8 cellular contexts compared by ENCODE assay signal in the genomic region with DNA sequence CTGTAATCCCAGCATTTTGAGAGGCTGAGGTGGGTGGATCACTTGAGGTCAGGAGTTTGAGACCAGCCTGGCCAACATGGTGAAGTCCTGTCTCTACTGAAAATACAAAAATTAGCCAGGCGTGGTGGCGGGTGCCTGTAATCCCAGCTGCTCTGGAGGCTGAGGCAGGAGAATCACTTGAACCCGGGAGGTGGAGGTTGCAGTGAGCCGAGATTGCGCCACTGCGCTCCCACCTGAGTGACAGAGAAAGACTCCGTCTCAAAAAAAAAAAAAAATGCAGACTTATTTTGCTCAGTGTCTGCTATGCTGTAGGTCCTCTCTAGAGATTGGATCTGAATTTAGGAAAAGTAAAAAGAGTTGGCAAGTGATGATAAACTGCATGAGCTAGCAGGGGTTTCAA. TPM values are rescaled to one million over a fixed set of nuclear protein-coding genes. Genes with fewer than 3 reads are reported as not detected.
A peak's percentile ranks its signal among the peaks of the same experiment; 100 is the strongest.
DNase-seq lines count a peak whose midpoint lies in the region; ATAC-seq and TF ChIP-seq lines count a peak whose summit lies in the region.
"Not testable (repeated sequence)": the region's sequence is repeated elsewhere in the genome, so short reads cannot be mapped to it uniquely, and the experiment has no call there.
"Had no signal": no experiment of that assay in that cellular context is flagged by ENCODE, and none has a peak within 500 bp of the region (broad histone marks: within the 10 kb centered on the region; RNA-seq: fewer than 3 reads in every experiment).

No MANE protein-coding gene starts in this region.

- not testable (repeated sequence) for H3K23ac ChIP-seq in mesenchymal stem cell (ENCODE audit: low read length in 2 of 2)

- H3K79me1 ChIP-seq in mesenchymal stem cell (replicated peaks; ENCODE audit: low read length, poor library complexity, severe bottlenecking): peaks cover 16% of the 10 kb centered on the region

- H2BK12ac ChIP-seq in mesenchymal stem cell (ENCODE audit: low read length in 2 of 2): not testable (repeated sequence)

- not testable (repeated sequence) for H3K4ac ChIP-seq in mesenchymal stem cell (ENCODE audit: low read depth in 1 of 2, low read length in 2 of 2)

- not testable (repeated sequence) for H3K4me2 ChIP-seq in mesenchymal stem cell (ENCODE audit: low read length, poor library complexity, severe bottlenecking)

- not testable (repeated sequence) for H2BK120ac ChIP-seq in mesenchymal stem cell (ENCODE audit: low read depth, low read length)

- not testable (repeated sequence) for H2AFZ ChIP-seq in mesenchymal stem cell (ENCODE audit: low read depth, low read length)

- peaks cover 50% of the 10 kb centered on the region for H3K4me1 Mint-ChIP-seq in CD14-positive monocyte
- H3K4me1 Mint-ChIP-seq in T-helper 17 cell: peaks cover 26% of the 10 kb centered on the region
- peaks cover 49% of the 10 kb centered on the region for H3K4me1 Mint-ChIP-seq in activated naive CD8-positive, alpha-beta T cell (ENCODE audit: low read depth)
- peaks cover 13 to 19% of the 10 kb centered on the region in 2 donors for H3K4me1 Mint-ChIP-seq in stimulated activated naive B cell treated with anti-CD40 and anti-IgM and Interleukin-4, amounts not matched to agents 10 μg/mL and 1 μg/mL and 100 μg/mL, for 72 hours

- not testable (repeated sequence) for TF ChIP-seq POLR2A in esophagus squamous epithelium (IDR thresholded peaks at IDR 0.05)

- H3K14ac ChIP-seq in mesenchymal stem cell (ENCODE audit: low read length in 2 of 2): not testable (repeated sequence)

- peaks cover 26 to 35% of the 10 kb centered on the region in 2 donors for H3K36me3 Mint-ChIP-seq in CD14-positive monocyte
- not testable (repeated sequence) for H3K36me3 Mint-ChIP-seq in T-helper 17 cell (ENCODE audit: low read depth); activated naive CD8-positive, alpha-beta T cell
- peaks cover 39% of the 10 kb centered on the region in 2 donors for H3K36me3 Mint-ChIP-seq in stimulated activated naive B cell treated with anti-CD40 and anti-IgM and Interleukin-4, amounts not matched to agents 10 μg/mL and 1 μg/mL and 100 μg/mL, for 72 hours

- not testable (repeated sequence) for H2BK15ac ChIP-seq in mesenchymal stem cell (ENCODE audit: low read depth, poor library complexity, severe bottlenecking)

- not testable (repeated sequence) for H3K9me3 Mint-ChIP-seq in CD14-positive monocyte; activated naive CD8-positive, alpha-beta T cell (ENCODE audit: low read depth); stimulated activated naive B cell treated with anti-CD40 and anti-IgM and Interleukin-4, amounts not matched to agents 10 μg/mL and 1 μg/mL and 100 μg/mL, for 72 hours

- peak overlapping the region; percentile 68 for H3K9ac ChIP-seq in mesenchymal stem cell (ENCODE audit: low read length)

- not testable (repeated sequence) for H3K27me3 Mint-ChIP-seq in CD14-positive monocyte (ENCODE audit: low read depth in 3 of 3); T-helper 17 cell; activated naive CD8-positive, alpha-beta T cell; stimulated activated naive B cell treated with anti-CD40 and anti-IgM and Interleukin-4, amounts not matched to agents 10 μg/mL and 1 μg/mL and 100 μg/mL, for 72 hours

- not testable (repeated sequence) for H2BK5ac ChIP-seq in mesenchymal stem cell (ENCODE audit: low read depth, low read length, poor library complexity, severe bottlenecking)

- not testable (repeated sequence) for H2AK5ac ChIP-seq in mesenchymal stem cell (ENCODE audit: low read length, severe bottlenecking)

- not testable (repeated sequence) for H3K9me3 ChIP-seq in T-helper 17 cell (ENCODE audit: control insufficient read depth, low read length, poor library complexity, severe bottlenecking); esophagus squamous epithelium; mesenchymal stem cell (ENCODE audit: control insufficient read depth, low read length)

- not testable (repeated sequence) for H3K4me3 ChIP-seq in esophagus squamous epithelium; mesenchymal stem cell (ENCODE audit: insufficient read depth in 1 of 2, low read depth in 1 of 2, low read length in 2 of 2)

- not testable (repeated sequence) for TF ChIP-seq CTCF in CD14-positive monocyte (IDR thresholded peaks at IDR 0.05); esophagus squamous epithelium (IDR thresholded peaks at IDR 0.05)

- peak overlapping the region; percentile 48 to 76 for H3K4me3 Mint-ChIP-seq in CD14-positive monocyte
- H3K4me3 Mint-ChIP-seq in T-helper 17 cell: peak overlapping the region; percentile 92
- peak overlapping the region; percentile 89 for H3K4me3 Mint-ChIP-seq in activated naive CD8-positive, alpha-beta T cell
- peak overlapping the region; percentile 57 to 72 for H3K4me3 Mint-ChIP-seq in stimulated activated naive B cell treated with anti-CD40 and anti-IgM and Interleukin-4, amounts not matched to agents 10 μg/mL and 1 μg/mL and 100 μg/mL, for 72 hours

- not testable (repeated sequence) for H4K8ac ChIP-seq in mesenchymal stem cell (ENCODE audit: low read length)

- H3K4me1 ChIP-seq in esophagus squamous epithelium: peaks cover 0 to 18% (median 7%) of the 10 kb centered on the region in 3 donors
- not testable (repeated sequence) for H3K4me1 ChIP-seq in mesenchymal stem cell (ENCODE audit: control insufficient read depth, insufficient read depth, low read depth, low read length)

- 93% methylated on average over 5 to 7 of the region's 7 CpGs for WGBS in esophagus squamous epithelium, 2 donors
- WGBS in mesenchymal stem cell: 99% methylated on average over 7 of the region's 7 CpGs

- intact Hi-C loops in CD14-positive monocyte (cut with micrococcal nuclease); esophagus squamous epithelium (cut with DNase I): not testable (repeated sequence)

- not testable (repeated sequence) for H3K27me3 ChIP-seq in esophagus squamous epithelium; mesenchymal stem cell (ENCODE audit: control insufficient read depth in 1 of 2, insufficient read depth in 1 of 2, low read length in 2 of 2)

- not testable (repeated sequence) for H3K18ac ChIP-seq in mesenchymal stem cell (ENCODE audit: low read depth in 1 of 2, low read length in 2 of 2)

- ATAC-seq in T-helper 17 cell; stimulated activated naive B cell treated with anti-CD40 and anti-IgM and Interleukin-4, amounts not matched to agents 10 μg/mL and 1 μg/mL and 100 μg/mL, for 72 hours (replicated peaks): not testable (repeated sequence)

- H3K27ac Mint-ChIP-seq in CD14-positive monocyte (peak overlapping the region; percentile 96 to 99 (median 98)), T-helper 17 cell (peak overlapping the region; percentile 92)
- H3K27ac Mint-ChIP-seq in activated naive CD8-positive, alpha-beta T cell: peak overlapping the region; percentile 96
- peak overlapping the region; percentile 65 for H3K27ac Mint-ChIP-seq in stimulated activated naive B cell treated with anti-CD40 and anti-IgM and Interleukin-4, amounts not matched to agents 10 μg/mL and 1 μg/mL and 100 μg/mL, for 72 hours

- peaks cover 0 to 31% (median 4%) of the 10 kb centered on the region in 3 donors for H3K36me3 ChIP-seq in esophagus squamous epithelium
- H3K36me3 ChIP-seq in mesenchymal stem cell (ENCODE audit: control insufficient read depth in 1 of 2, insufficient read depth in 2 of 2, low read depth in 1 of 2, low read length in 2 of 2): peaks cover 21 to 28% of the 10 kb centered on the region in 2 experiments

- H3K27ac ChIP-seq in esophagus squamous epithelium: peak overlapping the region; percentile 36 to 80 (median 64)
- H3K27ac ChIP-seq in mesenchymal stem cell (ENCODE audit: low read length, poor library complexity, severe bottlenecking): peak overlapping the region; percentile 11

- not testable (repeated sequence) for DNase-seq in CD14-positive monocyte (ENCODE audit: low spot score); T-helper 17 cell; esophagus squamous epithelium (lab: John Stamatoyannopoulos, UW); mesenchymal stem cell; stimulated activated naive B cell treated with anti-CD40 and anti-IgM and Interleukin-4, amounts not matched to agents 10 μg/mL and 1 μg/mL and 100 μg/mL, for 72 hours

- H4K91ac ChIP-seq in mesenchymal stem cell (ENCODE audit: low read length): not testable (repeated sequence)

RNA-seq across cellular contexts. Expression of a gene that starts 0.8 kb away (rescaled TPM):
- 1 to 10 TPM; 1.9 to 6.1 TPM for polyA plus RNA-seq in CD14-positive monocyte
- 10 to 100 TPM in 1 of 2 donors, 1 to 10 TPM in 1; 7.1 to 18.6 TPM for total RNA-seq in T-helper 17 cell
- 1 to 10 TPM in 1 of 4 donors, under 1 TPM in 3; 0.22 to 1.3 (median 0.63) TPM for total RNA-seq in esophagus squamous epithelium
- 0.14 TPM for polyA plus RNA-seq in mesenchymal stem cell (2013, experiment 1 of 2)
- polyA plus RNA-seq in mesenchymal stem cell (2013, experiment 2 of 2): 0.19 TPM
- total RNA-seq: H9, SK-MEL-5 had no signal

RNA-seq across cellular contexts. Expression of a gene that starts 18.8 kb away (rescaled TPM):
- polyA plus RNA-seq in CD14-positive monocyte: 10 to 100 TPM; 10.7 to 15.7 TPM
- 10 to 100 TPM; 21.8 to 23.7 TPM for total RNA-seq in T-helper 17 cell
- 10 to 100 TPM; 13.2 to 33.5 (median 24.1) TPM for total RNA-seq in esophagus squamous epithelium
- 22.0 TPM for polyA plus RNA-seq in mesenchymal stem cell (2013, experiment 1 of 2)
- polyA plus RNA-seq in mesenchymal stem cell (2013, experiment 2 of 2): 21.8 TPM

RNA-seq across cellular contexts. Expression of a gene that starts 19.3 kb away (rescaled TPM):
- 1 to 10 TPM; 1.4 to 1.5 TPM for polyA plus RNA-seq in CD14-positive monocyte
- total RNA-seq in T-helper 17 cell: 1 to 10 TPM in 1 of 2 donors, under 1 TPM in 1; 0.92 to 1.0 TPM
- total RNA-seq in esophagus squamous epithelium: 10 to 100 TPM in 2 of 4 donors, 1 to 10 TPM in 2; 2.9 to 25.8 (median 12.3) TPM
- polyA plus RNA-seq in mesenchymal stem cell (2013, experiment 1 of 2): 13.9 TPM
- polyA plus RNA-seq in mesenchymal stem cell (2013, experiment 2 of 2): 13.9 TPM

RNA-seq across cellular contexts. Expression of a gene that starts 52.5 kb away (rescaled TPM):
- 10 to 100 TPM; 34.5 to 41.3 TPM for polyA plus RNA-seq in CD14-positive monocyte
- total RNA-seq in T-helper 17 cell (10 to 100 TPM; 15.9 to 16.9 TPM), esophagus squamous epithelium (10 to 100 TPM; 14.0 to 46.2 (median 29.1) TPM)
- 30.8 TPM for polyA plus RNA-seq in mesenchymal stem cell (2013, experiment 1 of 2)
- 31.8 TPM for polyA plus RNA-seq in mesenchymal stem cell (2013, experiment 2 of 2)

RNA-seq across cellular contexts. Expression of a gene that starts 57.1 kb away (rescaled TPM):
- polyA plus RNA-seq in CD14-positive monocyte: 100 to 1,000 TPM; 148 to 163 TPM
- total RNA-seq in T-helper 17 cell (10 to 100 TPM; 62.3 to 62.6 TPM), esophagus squamous epithelium (10 to 100 TPM; 40.3 to 53.6 (median 44.7) TPM)
- 64.8 TPM for polyA plus RNA-seq in mesenchymal stem cell (2013, experiment 1 of 2)
- polyA plus RNA-seq in mesenchymal stem cell (2013, experiment 2 of 2): 64.7 TPM
